In the genomic region with DNA sequence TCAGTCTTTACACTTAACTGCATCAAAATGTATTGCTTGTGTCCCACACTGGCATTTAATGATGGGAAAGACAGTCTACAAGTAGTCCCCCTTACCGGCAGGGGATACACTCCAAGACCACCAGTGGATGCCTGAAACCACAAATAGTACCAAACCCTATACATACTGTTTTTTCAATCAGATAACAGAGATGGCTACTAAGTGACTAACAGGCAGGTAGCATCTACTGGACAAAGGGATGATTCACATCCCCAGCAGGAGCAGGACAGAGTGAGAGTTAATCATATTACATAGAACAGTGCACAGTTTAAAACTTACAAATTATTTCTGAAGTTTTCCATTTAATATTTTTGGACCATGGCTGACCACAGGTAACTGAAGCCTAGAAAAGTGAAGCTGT, we compare ENCODE assay signal across 22 cellular contexts. TPM values are rescaled to one million over a fixed set of nuclear protein-coding genes. Genes with fewer than 3 reads are reported as not detected.
DNase-seq lines count a peak whose midpoint lies in the region; ATAC-seq and TF ChIP-seq lines count a peak whose summit lies in the region.
"Had no signal": no experiment of that assay in that cellular context is flagged by ENCODE, and none has a peak within 500 bp of the region (broad histone marks: within the 10 kb centered on the region; RNA-seq: fewer than 3 reads in every experiment).

No MANE protein-coding gene starts in this region.

- no peak overlapping the region for H2BK5ac ChIP-seq in IMR-90 (ENCODE audit: low read depth, low read length, poor library complexity, severe bottlenecking)

- H3K79me1 ChIP-seq in IMR-90 (ENCODE audit: low read depth in 1 of 2, low read length in 2 of 2) = peaks cover 31 to 56% of the 10 kb centered on the region in 2 experiments

- H3K27ac ChIP-seq in IMR-90 (ENCODE audit: insufficient read depth, low read length) = no peak overlapping the region
- H3K27ac ChIP-seq: heart left ventricle, KMS-11, uterus had no signal

- no peak overlapping the region for H3K23ac ChIP-seq in IMR-90 (ENCODE audit: low read depth, low read length)

- H3K18ac ChIP-seq in IMR-90 (ENCODE audit: low read depth, low read length) = no peak overlapping the region

- intact Hi-C loops in IMR-90 (cut with micrococcal nuclease) = no loop called here
- intact Hi-C loops in activated T-helper 2 cell treated with anti-CD3 and anti-CD28 coated beads, Interferon-gamma antibody, Interleukin-2, Interleukin-4, amounts not matched to agents 10 μg/mL and 5 μg/mL and 100 μg/mL, durations not matched to agents 14 hours and 24 hours and 36 hours (cut with micrococcal nuclease) = no loop called here
- intact Hi-C loops in activated T-helper 1 cell treated with anti-CD3 and anti-CD28 coated beads, Interleukin-12 subunit alpha, Interleukin-12 subunit beta, Interleukin-2, Interleukin-4 antibody, amounts not matched to agents 30 ng/mL and 10 ng/mL and 1 ng/mL, durations not matched to agents 14 hours and 24 hours and 36 hours (cut with micrococcal nuclease) = no loop called here

- H2AK5ac ChIP-seq in IMR-90 (ENCODE audit: low read depth, low read length) = no peak overlapping the region

- H3K4me3 ChIP-seq in IMR-90 (ENCODE audit: insufficient read depth, low read depth, low read length) = no peak overlapping the region
- H3K4me3 ChIP-seq: heart left ventricle, uterus had no signal

- H3K36me3 Mint-ChIP-seq in activated T-helper 2 cell treated with anti-CD3 and anti-CD28 coated beads, Interferon-gamma antibody, Interleukin-2, Interleukin-4, amounts not matched to agents 10 μg/mL and 5 μg/mL and 100 μg/mL, durations not matched to agents 14 hours and 24 hours and 36 hours (ENCODE audit: low read depth) = peaks cover 87% of the 10 kb centered on the region
- peaks cover 61% of the 10 kb centered on the region for H3K36me3 Mint-ChIP-seq in activated T-helper 1 cell treated with anti-CD3 and anti-CD28 coated beads, Interleukin-12 subunit alpha, Interleukin-12 subunit beta, Interleukin-2, Interleukin-4 antibody, amounts not matched to agents 30 ng/mL and 10 ng/mL and 1 ng/mL, durations not matched to agents 14 hours and 24 hours and 36 hours (ENCODE audit: low read depth)

- H2BK120ac ChIP-seq in IMR-90 (ENCODE audit: low read depth, low read length) = no peak overlapping the region

- BruUV-seq in IMR-90 (replicated peaks; lab: Mats Ljungman, UMichigan) = no TSS peak

- ATAC-seq in IMR-90 (ENCODE audit: low read depth) = no peak
- ATAC-seq: activated CD8-positive, alpha-beta memory T cell treated with anti-CD3 and anti-CD28 coated beads, Interleukin-2, amount 10 ng/mL, durations not matched to agents 7 days and 5 days; heart left ventricle had no signal

- H3K4ac ChIP-seq in IMR-90 (ENCODE audit: low read depth, low read length) = no peak overlapping the region

- no peak overlapping the region for H4K91ac ChIP-seq in IMR-90 (ENCODE audit: insufficient read depth, low read depth, low read length)

- H2AK9ac ChIP-seq in IMR-90 (replicated peaks; ENCODE audit: low read depth, low read length, poor library complexity) = no peak overlapping the region

- peaks cover 10% of the 10 kb centered on the region; the same call in 1 of the 2 replicates for H3K36me3 ChIP-seq in IMR-90 (ENCODE audit: control insufficient read depth, insufficient read depth, low read length)
- H3K36me3 ChIP-seq: uterus had no signal

- no peak overlapping the region for H3K56ac ChIP-seq in IMR-90 (ENCODE audit: extremely low read depth, insufficient read depth, low read length)

- H3K9me3 ChIP-seq in IMR-90 (ENCODE audit: control insufficient read depth, insufficient read depth, low read length) = peaks cover 14% of the 10 kb centered on the region

- no peak for TF ChIP-seq RAD21 in IMR-90 (IDR thresholded peaks at IDR 0.05; ENCODE audit: low read length)

- POLR2A ChIA-PET in IMR-90 (lab: Charles Lee; ENCODE audit: unreplicated experiment) = no interaction called here

- H3K4me1 Mint-ChIP-seq in activated T-helper 2 cell treated with anti-CD3 and anti-CD28 coated beads, Interferon-gamma antibody, Interleukin-2, Interleukin-4, amounts not matched to agents 10 μg/mL and 5 μg/mL and 100 μg/mL, durations not matched to agents 14 hours and 24 hours and 36 hours (ENCODE audit: low read depth) = peaks cover 26% of the 10 kb centered on the region
- H3K4me1 Mint-ChIP-seq in activated T-helper 1 cell treated with anti-CD3 and anti-CD28 coated beads, Interleukin-12 subunit alpha, Interleukin-12 subunit beta, Interleukin-2, Interleukin-4 antibody, amounts not matched to agents 30 ng/mL and 10 ng/mL and 1 ng/mL, durations not matched to agents 14 hours and 24 hours and 36 hours (ENCODE audit: low read depth) = peaks cover 44% of the 10 kb centered on the region
- H3K4me1 Mint-ChIP-seq: endodermal cell, mesothelial cell of epicardium had no signal

- H4K5ac ChIP-seq in IMR-90 (ENCODE audit: low read depth, low read length) = no peak overlapping the region

- no peaks in the 10 kb centered on the region for H3K4me1 ChIP-seq in IMR-90 (ENCODE audit: control insufficient read depth, insufficient read depth, low read length)
- H3K4me1 ChIP-seq: uterus had no signal

- in situ Hi-C loops in IMR-90 (cut with MboI; ENCODE audit: low sequenced_read_pairs) = no loop called here

- H3K27ac Mint-ChIP-seq in activated T-helper 2 cell treated with anti-CD3 and anti-CD28 coated beads, Interferon-gamma antibody, Interleukin-2, Interleukin-4, amounts not matched to agents 10 μg/mL and 5 μg/mL and 100 μg/mL, durations not matched to agents 14 hours and 24 hours and 36 hours = peak overlapping the region; percentile 58
- H3K27ac Mint-ChIP-seq in activated T-helper 1 cell treated with anti-CD3 and anti-CD28 coated beads, Interleukin-12 subunit alpha, Interleukin-12 subunit beta, Interleukin-2, Interleukin-4 antibody, amounts not matched to agents 30 ng/mL and 10 ng/mL and 1 ng/mL, durations not matched to agents 14 hours and 24 hours and 36 hours = no peak overlapping the region
- H3K27ac Mint-ChIP-seq: activated CD8-positive, alpha-beta memory T cell treated with anti-CD3 and anti-CD28 coated beads, Interleukin-2, amount 10 ng/mL, durations not matched to agents 7 days and 5 days; endodermal cell; mesothelial cell of epicardium; nephron progenitor cell had no signal

- H3K14ac ChIP-seq in IMR-90 (replicated peaks; ENCODE audit: low read depth, low read length) = no peak overlapping the region

- no peak overlapping the region for H3K4me3 Mint-ChIP-seq in activated T-helper 2 cell treated with anti-CD3 and anti-CD28 coated beads, Interferon-gamma antibody, Interleukin-2, Interleukin-4, amounts not matched to agents 10 μg/mL and 5 μg/mL and 100 μg/mL, durations not matched to agents 14 hours and 24 hours and 36 hours (ENCODE audit: low read depth)
- H3K4me3 Mint-ChIP-seq in activated T-helper 1 cell treated with anti-CD3 and anti-CD28 coated beads, Interleukin-12 subunit alpha, Interleukin-12 subunit beta, Interleukin-2, Interleukin-4 antibody, amounts not matched to agents 30 ng/mL and 10 ng/mL and 1 ng/mL, durations not matched to agents 14 hours and 24 hours and 36 hours = no peak overlapping the region
- H3K4me3 Mint-ChIP-seq: activated CD8-positive, alpha-beta memory T cell treated with anti-CD3 and anti-CD28 coated beads, Interleukin-2, amount 10 ng/mL, durations not matched to agents 7 days and 5 days; endodermal cell; mesothelial cell of epicardium; nephron progenitor cell had no signal

- WGBS in IMR-90 (ENCODE audit: extremely low coverage in 2 of 2, insufficient read length in 1 of 2), 2 experiments = no CpG with 5 or more reads among the region's 1 CpG

- CTCF ChIA-PET in IMR-90 (lab: Yijun Ruan, JAX) = no interaction called here

- H4K20me1 ChIP-seq in IMR-90 (ENCODE audit: insufficient read depth, low read length) = peaks cover 14% of the 10 kb centered on the region

- dilution Hi-C loops in IMR-90 (cut with HindIII; ENCODE audit: low sequenced_read_pairs, unreplicated experiment) = no loop called here

- no peak overlapping the region for H2BK15ac ChIP-seq in IMR-90 (ENCODE audit: low read depth, low read length)

- no peak overlapping the region for H3K9ac ChIP-seq in IMR-90 (ENCODE audit: low read depth, low read length)
- H3K9ac ChIP-seq: KMS-11 had no signal

- no peak for TF ChIP-seq POLR2A in IMR-90 (IDR thresholded peaks at IDR 0.05; ENCODE audit: low read depth, low read length)

- H2AFZ ChIP-seq in IMR-90 (replicated peaks; ENCODE audit: low read length, poor library complexity) = no peak overlapping the region

- peaks cover 3% of the 10 kb centered on the region; the same call in 1 of the 2 replicates for H3K9me1 ChIP-seq in IMR-90 (ENCODE audit: insufficient read depth, low read length)

- H3K9me3 Mint-ChIP-seq in activated T-helper 2 cell treated with anti-CD3 and anti-CD28 coated beads, Interferon-gamma antibody, Interleukin-2, Interleukin-4, amounts not matched to agents 10 μg/mL and 5 μg/mL and 100 μg/mL, durations not matched to agents 14 hours and 24 hours and 36 hours = peaks cover 40% of the 10 kb centered on the region
- peaks cover 31% of the 10 kb centered on the region for H3K9me3 Mint-ChIP-seq in activated T-helper 1 cell treated with anti-CD3 and anti-CD28 coated beads, Interleukin-12 subunit alpha, Interleukin-12 subunit beta, Interleukin-2, Interleukin-4 antibody, amounts not matched to agents 30 ng/mL and 10 ng/mL and 1 ng/mL, durations not matched to agents 14 hours and 24 hours and 36 hours

- H3K27me3 ChIP-seq in IMR-90 (ENCODE audit: control insufficient read depth, insufficient read depth, low read length) = no peaks in the 10 kb centered on the region
- H3K27me3 ChIP-seq: heart left ventricle, uterus had no signal

- no peak overlapping the region for H4K8ac ChIP-seq in IMR-90 (ENCODE audit: low read depth in 2 of 2, low read length in 2 of 2)

- H3K27me3 Mint-ChIP-seq in activated T-helper 2 cell treated with anti-CD3 and anti-CD28 coated beads, Interferon-gamma antibody, Interleukin-2, Interleukin-4, amounts not matched to agents 10 μg/mL and 5 μg/mL and 100 μg/mL, durations not matched to agents 14 hours and 24 hours and 36 hours (ENCODE audit: low read depth) = no peaks in the 10 kb centered on the region
- H3K27me3 Mint-ChIP-seq in activated T-helper 1 cell treated with anti-CD3 and anti-CD28 coated beads, Interleukin-12 subunit alpha, Interleukin-12 subunit beta, Interleukin-2, Interleukin-4 antibody, amounts not matched to agents 30 ng/mL and 10 ng/mL and 1 ng/mL, durations not matched to agents 14 hours and 24 hours and 36 hours (ENCODE audit: insufficient read depth) = no peaks in the 10 kb centered on the region
- H3K27me3 Mint-ChIP-seq: activated CD8-positive, alpha-beta memory T cell treated with anti-CD3 and anti-CD28 coated beads, Interleukin-2, amount 10 ng/mL, durations not matched to agents 7 days and 5 days; CD4-positive, alpha-beta memory T cell had no signal

- H2BK20ac ChIP-seq in IMR-90 (ENCODE audit: low read depth, low read length) = no peak overlapping the region

- peak; percentile 12 for DNase-seq in EH (ENCODE audit: low read depth)
- peak; percentile 26 for DNase-seq in IMR-90
- DNase-seq in activated T-helper 2 cell treated with anti-CD3 and anti-CD28 coated beads, Interferon-gamma antibody, Interleukin-2, Interleukin-4, amounts not matched to agents 10 μg/mL and 5 μg/mL and 100 μg/mL, durations not matched to agents 14 hours and 24 hours and 36 hours (ENCODE audit: low spot score) = no peak
- DNase-seq in iris pigment epithelial cell (ENCODE audit: low read depth) = peak; percentile 46
- no peak for DNase-seq in activated T-helper 1 cell treated with anti-CD3 and anti-CD28 coated beads, Interleukin-12 subunit alpha, Interleukin-12 subunit beta, Interleukin-2, Interleukin-4 antibody, amounts not matched to agents 30 ng/mL and 10 ng/mL and 1 ng/mL, durations not matched to agents 14 hours and 24 hours and 36 hours (ENCODE audit: low spot score)
- DNase-seq in NCI-H187 treated with DMSO at 0.1 percent for 48 hours (lab: John Stamatoyannopoulos, UW) = no peak
- no peak for DNase-seq in NCI-H446 (lab: John Stamatoyannopoulos, UW)
- DNase-seq: activated CD4-positive, alpha-beta T cell treated with anti-CD3 and anti-CD28 coated beads for 4 hours; activated CD8-positive, alpha-beta memory T cell treated with anti-CD3 and anti-CD28 coated beads, Interleukin-2, amount 10 ng/mL, durations not matched to agents 7 days and 5 days; CD4-positive, alpha-beta memory T cell; cortex of kidney; DMS153; endodermal cell; heart left ventricle; MV-4-11; NCI-H1694 treated with DMSO at 0.1 percent for 48 hours; NCI-H226; nephron progenitor cell; SIG-M5; uterus had no signal

- no peak overlapping the region for H3K4me2 ChIP-seq in IMR-90 (ENCODE audit: low read depth, low read length)
- H3K4me2 ChIP-seq: KMS-11 had no signal

- no peak for TF ChIP-seq CTCF in IMR-90 (conservative IDR thresholded peaks at IDR 0.05; ENCODE audit: low read depth, low read length)

RNA-seq across cellular contexts. Expression of gene TMEM243, which starts 13.2 kb away (rescaled TPM):
- total RNA-seq in IMR-90 (2012; rRNA removed) = 28.7 and 40.0 TPM in 2 replicates
- 26.3 and 31.1 TPM in 2 replicates for polyA plus RNA-seq in IMR-90 (2012; rRNA removed)
- polyA plus RNA-seq in IMR-90 (2012; cell fraction: cytosol; rRNA removed) = 18.9 and 24.5 TPM in 2 replicates
- polyA plus RNA-seq in IMR-90 (2012; cell fraction: nucleus; rRNA removed; ENCODE audit: low replicate concordance) = 12.9 and 56.2 TPM in 2 replicates
- total RNA-seq in activated T-helper 2 cell treated with anti-CD3 and anti-CD28 coated beads, Interferon-gamma antibody, Interleukin-2, Interleukin-4, amounts not matched to agents 10 μg/mL and 5 μg/mL and 100 μg/mL, durations not matched to agents 14 hours and 24 hours and 36 hours = 41.8 and 43.8 TPM in 2 replicates
- total RNA-seq in activated T-helper 1 cell treated with anti-CD3 and anti-CD28 coated beads, Interleukin-12 subunit alpha, Interleukin-12 subunit beta, Interleukin-2, Interleukin-4 antibody, amounts not matched to agents 30 ng/mL and 10 ng/mL and 1 ng/mL, durations not matched to agents 14 hours and 24 hours and 36 hours = 49.2 and 50.5 TPM in 2 replicates

RNA-seq across cellular contexts. Expression of gene DMTF1, which starts 54.1 kb away (rescaled TPM):
- total RNA-seq in IMR-90 (2012; rRNA removed) = 59.0 and 69.7 TPM in 2 replicates
- 58.3 and 69.0 TPM in 2 replicates for polyA plus RNA-seq in IMR-90 (2012; rRNA removed)
- polyA plus RNA-seq in IMR-90 (2012; cell fraction: cytosol; rRNA removed) = 5.1 and 7.9 TPM in 2 replicates
- 87.2 and 681 TPM in 2 replicates for polyA plus RNA-seq in IMR-90 (2012; cell fraction: nucleus; rRNA removed; ENCODE audit: low replicate concordance)
- total RNA-seq in activated T-helper 2 cell treated with anti-CD3 and anti-CD28 coated beads, Interferon-gamma antibody, Interleukin-2, Interleukin-4, amounts not matched to agents 10 μg/mL and 5 μg/mL and 100 μg/mL, durations not matched to agents 14 hours and 24 hours and 36 hours = 103 and 112 TPM in 2 replicates
- total RNA-seq in activated T-helper 1 cell treated with anti-CD3 and anti-CD28 coated beads, Interleukin-12 subunit alpha, Interleukin-12 subunit beta, Interleukin-2, Interleukin-4 antibody, amounts not matched to agents 30 ng/mL and 10 ng/mL and 1 ng/mL, durations not matched to agents 14 hours and 24 hours and 36 hours = 103 and 116 TPM in 2 replicates

Comparison
In these comparisons a context has a peak if more than half of its experiments do, and no peak if none do; other contexts are left out.
1. DNase-seq: peak in EH (single experiment), IMR-90 (single experiment) and iris pigment epithelial cell (single experiment); none in activated T-helper 2 cell treated with anti-CD3 and anti-CD28 coated beads, Interferon-gamma antibody, Interleukin-2, Interleukin-4, amounts not matched to agents 10 μg/mL and 5 μg/mL and 100 μg/mL, durations not matched to agents 14 hours and 24 hours and 36 hours (single experiment), activated T-helper 1 cell treated with anti-CD3 and anti-CD28 coated beads, Interleukin-12 subunit alpha, Interleukin-12 subunit beta, Interleukin-2, Interleukin-4 antibody, amounts not matched to agents 30 ng/mL and 10 ng/mL and 1 ng/mL, durations not matched to agents 14 hours and 24 hours and 36 hours (single experiment), NCI-H187 treated with DMSO at 0.1 percent for 48 hours (single experiment) and NCI-H446 (0 of 2).